In genomic region chr12:54215990-54216579, GRCh38 we compare ENCODE assay signal across 8 cellular contexts. TPM values are rescaled to one million over a fixed set of nuclear protein-coding genes. Genes with fewer than 3 reads are reported as not detected.
DNase-seq lines count a peak whose midpoint lies in the region; ATAC-seq and TF ChIP-seq lines count a peak whose summit lies in the region.
"Had no signal": no experiment of that assay in that cellular context is flagged by ENCODE, and none has a peak within 500 bp of the region (broad histone marks: within the 10 kb centered on the region; RNA-seq: fewer than 3 reads in every experiment).

No MANE protein-coding gene starts in this region.

- intact Hi-C loops in dorsolateral prefrontal cortex (cut with DNase I), result loop anchor here (2.0 to 10.0 kb wide), 4 partner anchors 61 to 156 kb away; partner anchors contain the start of genes CBX5 (in 1 of the 2) and HNRNPA1 (in 1 of the 2)

- H3K4me1 Mint-ChIP-seq in HFFc6 (ENCODE audit: low read depth), result peaks cover 27% of the 10 kb centered on the region
- peaks cover 31 to 51% (median 42%) of the 10 kb centered on the region in 3 donors for H3K4me1 Mint-ChIP-seq in T-cell

- H3K36me3 Mint-ChIP-seq in HFFc6 (ENCODE audit: low read depth) (no peaks in the 10 kb centered on the region), T-cell (no peaks in the 10 kb centered on the region)

- peak overlapping the region in 1 of 59 donors; percentile 93 for H3K27ac ChIP-seq in dorsolateral prefrontal cortex
- H3K27ac ChIP-seq: GM23248 had no signal

- no peak for ATAC-seq in T-cell (replicated peaks in 1 of 4)
- ATAC-seq in HG02870 (IDR thresholded peaks at IDR 0.05; ENCODE audit: unreplicated experiment), result no peak
- no peak for ATAC-seq in omental fat pad (ENCODE audit: low FRiP score)

- no peaks in the 10 kb centered on the region for H3K9me3 Mint-ChIP-seq in HFFc6
- no peaks in the 10 kb centered on the region for H3K9me3 Mint-ChIP-seq in T-cell

- TF ChIP-seq CTCF in HFFc6 (IDR thresholded peaks at IDR 0.05) (no peak), dorsolateral prefrontal cortex (IDR thresholded peaks at IDR 0.05 in 54 of 56, conservative IDR thresholded peaks at IDR 0.05 in 2 of 56; ENCODE audit: low read depth in 1 of 56, partially characterized antibody in 56 of 56) (no peak), omental fat pad (IDR thresholded peaks at IDR 0.05) (no peak)

- DNase-seq in HFFc6 (no peak), T-cell (peak in 29 of 34 experiments; percentile 12 to 56 (median 33)), dorsolateral prefrontal cortex (no peak), LoVo (ENCODE audit: low spot score) (no peak), omental fat pad (ENCODE audit: low spot score) (no peak)
- peak in 2 of 3 experiments; percentile 34 to 51 for DNase-seq in stimulated activated CD4-positive, alpha-beta T cell treated with anti-CD3 and anti-CD28 coated beads, TNF-alpha, amount 100 ng/mL, for 4 hours (ENCODE audit: low read depth in 3 of 3)
- DNase-seq: GM23248 had no signal

- H3K27ac Mint-ChIP-seq in HFFc6 (peak overlapping the region; percentile 15; the same call in 1 of the 2 replicates), T-cell (peak overlapping the region; percentile 73 to 80)

- H3K4me3 ChIP-seq in dorsolateral prefrontal cortex, result peak overlapping the region in 33 of 59 donors; percentile 36 to 72 (median 61)

- CTCF ChIA-PET in T-cell (lab: Charles Lee), result interaction anchor here (0.6 to 3.3 kb wide), 17 partner anchors 9 to 292 kb away, joined by 3 to 14 read pairs (median 4); partner anchors contain the start of genes CBX5 (in 1 of the 2), HOXC5 (in 1 of the 2) and SMUG1 (in 1 of the 2)

- H3K4me3 Mint-ChIP-seq in HFFc6, result peak overlapping the region; percentile 90
- peak overlapping the region; percentile 73 to 87 (median 75) for H3K4me3 Mint-ChIP-seq in T-cell

- POLR2A ChIA-PET in T-cell (lab: Charles Lee), result interaction anchor here in 1 of 2 donors (0.5 kb wide), 1 partner anchor 155 kb away, joined by 6 read pairs; no protein-coding TSS in a partner anchor

- peaks cover 0 to 20% (median 0%) of the 10 kb centered on the region in 45 donors for H3K27me3 ChIP-seq in dorsolateral prefrontal cortex

- H3K27me3 Mint-ChIP-seq in HFFc6 (ENCODE audit: insufficient read depth), result peaks cover 21% of the 10 kb centered on the region
- peaks cover 6 to 15% of the 10 kb centered on the region in 2 donors for H3K27me3 Mint-ChIP-seq in T-cell

RNA-seq across cellular contexts. Expression of gene SMUG1, which starts 27.3 kb away (rescaled TPM):
- total RNA-seq in HFFc6 (2021; fragmentation: NEBNext Ultra II Directional; extraction: Animal tissue kit (Norgen Biotek cat#: 25700)), result 10 to 100 TPM; 21.4 to 28.4 (median 26.1) TPM
- total RNA-seq in T-cell, result 10 to 100 TPM; 12.5 to 31.5 (median 23.9) TPM
- total RNA-seq in dorsolateral prefrontal cortex, result 10 to 100 TPM; 15.0 to 44.0 (median 30.6) TPM
- 10 to 100 TPM; 17.2 to 46.5 (median 36.7) TPM for total RNA-seq in omental fat pad

Comparison
In these comparisons a context has a peak if more than half of its experiments do, and no peak if none do; other contexts are left out.
1. DNase-seq: peak in T-cell (29 of 34) and stimulated activated CD4-positive, alpha-beta T cell treated with anti-CD3 and anti-CD28 coated beads, TNF-alpha, amount 100 ng/mL, for 4 hours (2 of 3); none in HFFc6 (single experiment), dorsolateral prefrontal cortex (0 of 10), LoVo (single experiment) and omental fat pad (single experiment).